Comparison of ENCODE assay signal across 1 cellular context in genomic region chr10:33381391-33381790, GRCh38.
TF ChIP-seq lines count a peak whose summit lies in the region.

No MANE protein-coding gene starts in this region.

TF ChIP-seq in IMR-90, 13 proteins besides CTCF, POLR2A, EP300 and RAD21:
- TF ChIP-seq SMC3 (IDR thresholded peaks at IDR 0.05; ENCODE audit: low read depth, low read length) (no peak), RFX5 (IDR thresholded peaks at IDR 0.05; ENCODE audit: low read depth, low read length) (no peak), FOS (IDR thresholded peaks at IDR 0.05; ENCODE audit: low read depth, low read length) (no peak), USF2 (IDR thresholded peaks at IDR 0.05; ENCODE audit: low read depth, low read length) (no peak), CEBPB (IDR thresholded peaks at IDR 0.05; ENCODE audit: low read depth, low read length) (no peak), MAFK (IDR thresholded peaks at IDR 0.05; ENCODE audit: low read depth, low read length) (no peak), NFE2L2 (IDR thresholded peaks at IDR 0.05; ENCODE audit: low read depth, low read length) (no peak), BHLHE40 (IDR thresholded peaks at IDR 0.05; ENCODE audit: low read depth, low read length) (no peak), MAZ (IDR thresholded peaks at IDR 0.05; ENCODE audit: borderline replicate concordance, low read depth, low read length) (no peak), CHD1 (IDR thresholded peaks at IDR 0.05; ENCODE audit: low read depth, low read length) (no peak), RCOR1 (IDR thresholded peaks at IDR 0.05; ENCODE audit: insufficient replicate concordance, low read length) (no peak), MXI1 (IDR thresholded peaks at IDR 0.05; ENCODE audit: borderline replicate concordance, low read depth, low read length) (no peak)
- TF ChIP-seq, protein P1, sequence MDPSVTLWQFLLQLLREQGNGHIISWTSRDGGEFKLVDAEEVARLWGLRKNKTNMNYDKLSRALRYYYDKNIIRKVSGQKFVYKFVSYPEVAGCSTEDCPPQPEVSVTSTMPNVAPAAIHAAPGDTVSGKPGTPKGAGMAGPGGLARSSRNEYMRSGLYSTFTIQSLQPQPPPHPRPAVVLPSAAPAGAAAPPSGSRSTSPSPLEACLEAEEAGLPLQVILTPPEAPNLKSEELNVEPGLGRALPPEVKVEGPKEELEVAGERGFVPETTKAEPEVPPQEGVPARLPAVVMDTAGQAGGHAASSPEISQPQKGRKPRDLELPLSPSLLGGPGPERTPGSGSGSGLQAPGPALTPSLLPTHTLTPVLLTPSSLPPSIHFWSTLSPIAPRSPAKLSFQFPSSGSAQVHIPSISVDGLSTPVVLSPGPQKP (IDR thresholded peaks at IDR 0.05; ENCODE audit: borderline replicate concordance, low read depth, low read length) = no peak
